ENCODE assay signal across 11 cellular contexts in genomic region chr15:65384505-65384894, GRCh38. TPM values are rescaled to one million over a fixed set of nuclear protein-coding genes. Genes with fewer than 3 reads are reported as not detected.
DNase-seq lines count a peak whose midpoint lies in the region; ATAC-seq and TF ChIP-seq lines count a peak whose summit lies in the region.
"Had no signal": no experiment of that assay in that cellular context is flagged by ENCODE, and none has a peak within 500 bp of the region (broad histone marks: within the 10 kb centered on the region; RNA-seq: fewer than 3 reads in every experiment).

No MANE protein-coding gene starts in this region.

- H3K4me3 ChIP-seq in DND-41 (ENCODE audit: low read depth in 1 of 2, low read length in 2 of 2) (peak overlapping the region in 1 of 2 experiments; percentile 54; a peak in 2 of 4 replicates), KMS-11 (IDR thresholded peaks at IDR 0.05; ENCODE audit: insufficient read depth, low read depth, low read length) (no peak overlapping the region), mammary epithelial cell (replicated peaks in 1 of 3; ENCODE audit: insufficient read depth in 1 of 3, low read depth in 2 of 3, low read length in 3 of 3) (no peak overlapping the region), neuronal stem cell (ENCODE audit: low read length in 2 of 2) (no peak overlapping the region)

- CTCF ChIA-PET in mammary epithelial cell (lab: Charles Lee; ENCODE audit: low non-redundant PET), result interaction anchor here (0.8 kb wide), 1 partner anchor 10 kb away, joined by 3 read pairs; no protein-coding TSS in a partner anchor

- ATAC-seq in DND-41 (ENCODE audit: insufficient read depth, low read depth) (peak; percentile 8; the same call in 2 of the 3 replicates), GM19395 (IDR thresholded peaks at IDR 0.05; ENCODE audit: unreplicated experiment) (no peak), HG02870 (IDR thresholded peaks at IDR 0.05; ENCODE audit: unreplicated experiment) (no peak)

- H3K14ac ChIP-seq in neuronal stem cell (ENCODE audit: low read length), result no peak overlapping the region

- peaks cover 4% of the 10 kb centered on the region for H3K27me3 ChIP-seq in DND-41 (ENCODE audit: insufficient read depth, low read length, poor library complexity)
- H3K27me3 ChIP-seq in KMS-11 (ENCODE audit: insufficient read depth, low read depth), result 0 out of 2 replicates have a peak, but pooled peaks cover 2% of the 10 kb centered on the region
- H3K27me3 ChIP-seq in mammary epithelial cell (ENCODE audit: insufficient read depth, low read length), result peaks cover 4% of the 10 kb centered on the region
- H3K27me3 ChIP-seq in neuronal stem cell (ENCODE audit: control insufficient read depth in 3 of 3, insufficient read depth in 3 of 3, low read depth in 1 of 3, low read length in 3 of 3), result no peaks in the 10 kb centered on the region

- H3K9me3 ChIP-seq in DND-41 (ENCODE audit: insufficient read depth, low read length, severe bottlenecking), result no peaks in the 10 kb centered on the region
- no peaks in the 10 kb centered on the region for H3K9me3 ChIP-seq in mammary epithelial cell (replicated peaks; ENCODE audit: insufficient read depth, low read length)
- no peaks in the 10 kb centered on the region for H3K9me3 ChIP-seq in neuronal stem cell (replicated peaks in 1 of 2; ENCODE audit: control insufficient read depth in 2 of 2, insufficient read depth in 1 of 2, low read depth in 1 of 2, low read length in 2 of 2)

- intact Hi-C loops in mammary epithelial cell (cut with micrococcal nuclease), result no loop called here

- H3K27ac ChIP-seq in DND-41 (ENCODE audit: low read length) (no peak overlapping the region), KMS-11 (peak overlapping the region; percentile 73; the same call in 1 of the 2 replicates), mammary epithelial cell (ENCODE audit: insufficient read depth, low read depth, low read length) (no peak overlapping the region), neuronal stem cell (replicated peaks; ENCODE audit: low read length) (no peak overlapping the region)

- no peak overlapping the region for H3K4ac ChIP-seq in neuronal stem cell (ENCODE audit: low read length)

- H3K36me3 ChIP-seq in DND-41 (ENCODE audit: insufficient read depth, low read length) (no peaks in the 10 kb centered on the region), KMS-11 (ENCODE audit: insufficient read depth) (no peaks in the 10 kb centered on the region), mammary epithelial cell (ENCODE audit: insufficient read depth, low read length) (no peaks in the 10 kb centered on the region), neuronal stem cell (replicated peaks in 1 of 2; ENCODE audit: control insufficient read depth in 2 of 2, insufficient read depth in 2 of 2, low read length in 2 of 2) (peaks cover 20 to 79% of the 10 kb centered on the region in 2 donors)

- H4K8ac ChIP-seq in neuronal stem cell (ENCODE audit: low read depth, low read length), result no peak overlapping the region

- H3K9ac ChIP-seq in DND-41 (ENCODE audit: low read depth, low read length) (peak overlapping the region; percentile 53), KMS-11 (peak overlapping the region; percentile 87; the same call in 1 of the 2 replicates), mammary epithelial cell (ENCODE audit: insufficient read depth, low read length) (no peak overlapping the region), neuronal stem cell (ENCODE audit: low read depth, low read length, poor library complexity) (no peak overlapping the region)

- dilution Hi-C loops in mammary epithelial cell (cut with HindIII; ENCODE audit: low sequenced_read_pairs), result no loop called here

- TF ChIP-seq CTCF in DND-41 (IDR thresholded peaks at IDR 0.05; ENCODE audit: borderline replicate concordance, extremely low read depth, low read length, poor library complexity, severe bottlenecking) (no peak), KMS-11 (conservative IDR thresholded peaks at IDR 0.05; ENCODE audit: low read depth, low read length) (no peak), mammary epithelial cell (conservative IDR thresholded peaks at IDR 0.05 in 1 of 2, IDR thresholded peaks at IDR 0.05 in 1 of 2; ENCODE audit: extremely low read depth in 1 of 2, insufficient read depth in 1 of 2, low read depth in 1 of 2, low read length in 2 of 2) (no peak)

- H2BK15ac ChIP-seq in neuronal stem cell (ENCODE audit: low read length), result no peak overlapping the region

- H3K79me2 ChIP-seq in DND-41 (ENCODE audit: insufficient read depth, low read length) (no peaks in the 10 kb centered on the region), KMS-11 (ENCODE audit: insufficient read depth, low read depth) (no peaks in the 10 kb centered on the region), mammary epithelial cell (ENCODE audit: insufficient read depth, low read length) (no peaks in the 10 kb centered on the region)

- H2BK5ac ChIP-seq in neuronal stem cell (ENCODE audit: low read length), result no peak overlapping the region

- H3K23ac ChIP-seq in neuronal stem cell (ENCODE audit: low read depth, low read length, poor library complexity), result no peak overlapping the region

- BruUV-seq in mammary epithelial cell (replicated peaks; lab: Mats Ljungman, UMichigan), result no TSS peak

- H3K18ac ChIP-seq in neuronal stem cell (ENCODE audit: low read length), result peak overlapping the region; percentile 44

- no peak overlapping the region for H4K91ac ChIP-seq in neuronal stem cell (ENCODE audit: low read depth, low read length, poor library complexity)

- no peak overlapping the region for H2BK12ac ChIP-seq in neuronal stem cell (ENCODE audit: low read length)

- DNase-seq in DND-41 (no peak), mammary epithelial cell (no peak), neuronal stem cell (ENCODE audit: low spot score) (no peak), SW480 (ENCODE audit: low spot score) (no peak), T-helper 9 cell (no peak)
- DNase-seq: HFFc6, NCI-H2029 treated with DMSO at 0.1 percent for 48 hours, SIG-M5 had no signal

- no peak overlapping the region for H2BK120ac ChIP-seq in neuronal stem cell (ENCODE audit: low read depth, low read length)

- H3K4me2 ChIP-seq in DND-41 (ENCODE audit: insufficient read depth, low read length), result peak overlapping the region; percentile 89
- peak overlapping the region; percentile 78 for H3K4me2 ChIP-seq in KMS-11
- peak overlapping the region; percentile 73 for H3K4me2 ChIP-seq in mammary epithelial cell (ENCODE audit: insufficient read depth, low read depth, low read length)
- no peak overlapping the region for H3K4me2 ChIP-seq in neuronal stem cell (ENCODE audit: insufficient read depth, low read length, poor library complexity, severe bottlenecking)

- peaks cover 15% of the 10 kb centered on the region for H3K4me1 ChIP-seq in DND-41 (ENCODE audit: insufficient read depth, low read length)
- H3K4me1 ChIP-seq in KMS-11 (ENCODE audit: low read depth, poor library complexity, severe bottlenecking), result peaks cover 5% of the 10 kb centered on the region
- peaks cover 11% of the 10 kb centered on the region for H3K4me1 ChIP-seq in mammary epithelial cell (ENCODE audit: insufficient read depth, low read length)
- peaks cover 14 to 20% of the 10 kb centered on the region in 2 donors for H3K4me1 ChIP-seq in neuronal stem cell (ENCODE audit: control insufficient read depth in 2 of 2, insufficient read depth in 1 of 2, low read depth in 1 of 2, low read length in 2 of 2)

- WGBS in mammary epithelial cell (ENCODE audit: low coverage, missing lambda C conversion rate), result no CpG with 5 or more reads among the region's 4 CpGs
- WGBS in neuronal stem cell (ENCODE audit: extremely low coverage in 2 of 2, insufficient read length in 2 of 2, insufficient replicate concordance in 1 of 2), 2 donors, result no CpG with 5 or more reads among the region's 4 CpGs

- peak overlapping the region; percentile 5 for H2AK5ac ChIP-seq in neuronal stem cell (ENCODE audit: low read depth, low read length)

- H2AFZ ChIP-seq in DND-41 (ENCODE audit: low read depth, low read length) (peak overlapping the region; percentile 83), KMS-11 (ENCODE audit: low read depth) (peak overlapping the region; percentile 98), mammary epithelial cell (ENCODE audit: low read depth, low read length) (peak overlapping the region; percentile 93), neuronal stem cell (ENCODE audit: low read length) (no peak overlapping the region)

- in situ Hi-C loops in mammary epithelial cell (cut with MboI; ENCODE audit: low sequenced_read_pairs in 2 of 2), result loop anchor here (5.0 kb wide), 1 partner anchor 67 kb away; no protein-coding TSS in a partner anchor

- no peaks in the 10 kb centered on the region for H3K79me1 ChIP-seq in neuronal stem cell (ENCODE audit: low read depth, low read length)

- H4K20me1 ChIP-seq in DND-41 (ENCODE audit: insufficient read depth, low read length) (no peaks in the 10 kb centered on the region), KMS-11 (ENCODE audit: insufficient read depth) (no peaks in the 10 kb centered on the region), mammary epithelial cell (ENCODE audit: insufficient read depth, low read length) (no peaks in the 10 kb centered on the region)

RNA-seq across cellular contexts. Expression of gene IGDCC3, which starts 6.7 kb away (rescaled TPM):
- not detected for total RNA-seq in mammary epithelial cell
- polyA plus RNA-seq in mammary epithelial cell, result not detected
- polyA minus RNA-seq in mammary epithelial cell, result not detected
- polyA plus RNA-seq in neuronal stem cell (2013, experiment 1 of 2), result 69.2 TPM
- polyA plus RNA-seq in neuronal stem cell (2013, experiment 2 of 2), result 70.9 TPM
- total RNA-seq: HFFc6 had no signal

RNA-seq across cellular contexts. Expression of gene IGDCC4, which starts 38.2 kb away (rescaled TPM):
- total RNA-seq in mammary epithelial cell, result 1 to 10 TPM in 1 of 2 donors, under 1 TPM in 1; 0.09 to 1.3 TPM
- polyA plus RNA-seq in mammary epithelial cell, result 0.05 TPM
- not detected for polyA minus RNA-seq in mammary epithelial cell
- polyA plus RNA-seq in neuronal stem cell (2013, experiment 1 of 2), result 17.1 TPM
- 17.4 TPM for polyA plus RNA-seq in neuronal stem cell (2013, experiment 2 of 2)

Comparison
In these comparisons a context has a peak if more than half of its experiments do, and no peak if none do; other contexts are left out.
1. H3K9ac ChIP-seq: peak in DND-41 (single experiment) and KMS-11 (single experiment); none in mammary epithelial cell (single experiment) and neuronal stem cell (single experiment).